2 cellular contexts compared by ENCODE assay signal in the genomic region with DNA sequence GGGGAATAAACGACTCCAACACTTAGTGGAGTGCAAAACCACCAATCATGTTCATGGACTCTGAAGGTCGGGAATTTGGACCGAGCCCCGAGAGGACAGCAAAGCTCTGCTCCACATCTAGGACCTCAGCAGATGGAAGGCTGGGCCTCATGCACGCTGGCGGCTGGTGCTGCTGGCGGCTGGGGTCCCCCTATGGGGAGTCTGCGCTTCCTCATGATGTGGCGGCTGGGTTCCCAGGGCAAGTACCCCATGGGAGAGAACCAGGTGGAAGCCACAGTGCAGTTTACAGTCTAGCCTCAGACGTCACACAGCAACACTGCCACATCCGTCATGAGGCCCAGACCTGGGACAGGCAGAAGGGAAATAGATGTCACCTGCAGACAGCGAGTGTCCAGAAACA.
TF ChIP-seq lines count a peak whose summit lies in the region.

No MANE protein-coding gene starts in this region.

TF ChIP-seq in SK-N-SH, 30 proteins besides CTCF, POLR2A, EP300 and RAD21 (continued from another document):
- TF ChIP-seq, protein P1, sequence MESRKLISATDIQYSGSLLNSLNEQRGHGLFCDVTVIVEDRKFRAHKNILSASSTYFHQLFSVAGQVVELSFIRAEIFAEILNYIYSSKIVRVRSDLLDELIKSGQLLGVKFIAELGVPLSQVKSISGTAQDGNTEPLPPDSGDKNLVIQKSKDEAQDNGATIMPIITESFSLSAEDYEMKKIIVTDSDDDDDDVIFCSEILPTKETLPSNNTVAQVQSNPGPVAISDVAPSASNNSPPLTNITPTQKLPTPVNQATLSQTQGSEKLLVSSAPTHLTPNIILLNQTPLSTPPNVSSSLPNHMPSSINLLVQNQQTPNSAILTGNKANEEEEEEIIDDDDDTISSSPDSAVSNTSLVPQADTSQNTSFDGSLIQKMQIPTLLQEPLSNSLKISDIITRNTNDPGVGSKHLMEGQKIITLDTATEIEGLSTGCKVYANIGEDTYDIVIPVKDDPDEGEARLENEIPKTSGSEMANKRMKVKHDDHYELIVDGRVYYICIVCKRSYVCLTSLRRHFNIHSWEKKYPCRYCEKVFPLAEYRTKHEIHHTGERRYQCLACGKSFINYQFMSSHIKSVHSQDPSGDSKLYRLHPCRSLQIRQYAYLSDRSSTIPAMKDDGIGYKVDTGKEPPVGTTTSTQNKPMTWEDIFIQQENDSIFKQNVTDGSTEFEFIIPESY (IDR thresholded peaks at IDR 0.05; ENCODE audit: borderline replicate concordance, low read depth) = no peak

TF ChIP-seq in SK-N-SH treated with all-trans-retinoic acid at 6 μM for 48 hours, 23 proteins besides CTCF, POLR2A, EP300 and RAD21 (continued from another document):
- TF ChIP-seq, protein P2, sequence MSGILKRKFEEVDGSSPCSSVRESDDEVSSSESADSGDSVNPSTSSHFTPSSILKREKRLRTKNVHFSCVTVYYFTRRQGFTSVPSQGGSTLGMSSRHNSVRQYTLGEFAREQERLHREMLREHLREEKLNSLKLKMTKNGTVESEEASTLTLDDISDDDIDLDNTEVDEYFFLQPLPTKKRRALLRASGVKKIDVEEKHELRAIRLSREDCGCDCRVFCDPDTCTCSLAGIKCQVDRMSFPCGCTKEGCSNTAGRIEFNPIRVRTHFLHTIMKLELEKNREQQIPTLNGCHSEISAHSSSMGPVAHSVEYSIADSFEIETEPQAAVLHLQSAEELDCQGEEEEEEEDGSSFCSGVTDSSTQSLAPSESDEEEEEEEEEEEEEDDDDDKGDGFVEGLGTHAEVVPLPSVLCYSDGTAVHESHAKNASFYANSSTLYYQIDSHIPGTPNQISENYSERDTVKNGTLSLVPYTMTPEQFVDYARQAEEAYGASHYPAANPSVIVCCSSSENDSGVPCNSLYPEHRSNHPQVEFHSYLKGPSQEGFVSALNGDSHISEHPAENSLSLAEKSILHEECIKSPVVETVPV (CRISPR knock-in tag; IDR thresholded peaks at IDR 0.05) = no peak
- no peak for TF ChIP-seq ESRRG (CRISPR knock-in tag; IDR thresholded peaks at IDR 0.05)
- TF ChIP-seq, protein P3, sequence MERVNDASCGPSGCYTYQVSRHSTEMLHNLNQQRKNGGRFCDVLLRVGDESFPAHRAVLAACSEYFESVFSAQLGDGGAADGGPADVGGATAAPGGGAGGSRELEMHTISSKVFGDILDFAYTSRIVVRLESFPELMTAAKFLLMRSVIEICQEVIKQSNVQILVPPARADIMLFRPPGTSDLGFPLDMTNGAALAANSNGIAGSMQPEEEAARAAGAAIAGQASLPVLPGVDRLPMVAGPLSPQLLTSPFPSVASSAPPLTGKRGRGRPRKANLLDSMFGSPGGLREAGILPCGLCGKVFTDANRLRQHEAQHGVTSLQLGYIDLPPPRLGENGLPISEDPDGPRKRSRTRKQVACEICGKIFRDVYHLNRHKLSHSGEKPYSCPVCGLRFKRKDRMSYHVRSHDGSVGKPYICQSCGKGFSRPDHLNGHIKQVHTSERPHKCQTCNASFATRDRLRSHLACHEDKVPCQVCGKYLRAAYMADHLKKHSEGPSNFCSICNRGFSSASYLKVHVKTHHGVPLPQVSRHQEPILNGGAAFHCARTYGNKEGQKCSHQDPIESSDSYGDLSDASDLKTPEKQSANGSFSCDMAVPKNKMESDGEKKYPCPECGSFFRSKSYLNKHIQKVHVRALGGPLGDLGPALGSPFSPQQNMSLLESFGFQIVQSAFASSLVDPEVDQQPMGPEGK (CRISPR knock-in tag; IDR thresholded peaks at IDR 0.05; ENCODE audit: borderline replicate concordance) = no peak
- no peak for TF ChIP-seq ZNF8 (CRISPR knock-in tag; IDR thresholded peaks at IDR 0.05)
- TF ChIP-seq ISL1 (CRISPR knock-in tag; IDR thresholded peaks at IDR 0.05) = no peak
- no peak for TF ChIP-seq PPARA (CRISPR knock-in tag; IDR thresholded peaks at IDR 0.05; ENCODE audit: borderline replicate concordance)
- no peak for TF ChIP-seq ZFP3 (CRISPR knock-in tag; IDR thresholded peaks at IDR 0.05)
- TF ChIP-seq, protein P4, sequence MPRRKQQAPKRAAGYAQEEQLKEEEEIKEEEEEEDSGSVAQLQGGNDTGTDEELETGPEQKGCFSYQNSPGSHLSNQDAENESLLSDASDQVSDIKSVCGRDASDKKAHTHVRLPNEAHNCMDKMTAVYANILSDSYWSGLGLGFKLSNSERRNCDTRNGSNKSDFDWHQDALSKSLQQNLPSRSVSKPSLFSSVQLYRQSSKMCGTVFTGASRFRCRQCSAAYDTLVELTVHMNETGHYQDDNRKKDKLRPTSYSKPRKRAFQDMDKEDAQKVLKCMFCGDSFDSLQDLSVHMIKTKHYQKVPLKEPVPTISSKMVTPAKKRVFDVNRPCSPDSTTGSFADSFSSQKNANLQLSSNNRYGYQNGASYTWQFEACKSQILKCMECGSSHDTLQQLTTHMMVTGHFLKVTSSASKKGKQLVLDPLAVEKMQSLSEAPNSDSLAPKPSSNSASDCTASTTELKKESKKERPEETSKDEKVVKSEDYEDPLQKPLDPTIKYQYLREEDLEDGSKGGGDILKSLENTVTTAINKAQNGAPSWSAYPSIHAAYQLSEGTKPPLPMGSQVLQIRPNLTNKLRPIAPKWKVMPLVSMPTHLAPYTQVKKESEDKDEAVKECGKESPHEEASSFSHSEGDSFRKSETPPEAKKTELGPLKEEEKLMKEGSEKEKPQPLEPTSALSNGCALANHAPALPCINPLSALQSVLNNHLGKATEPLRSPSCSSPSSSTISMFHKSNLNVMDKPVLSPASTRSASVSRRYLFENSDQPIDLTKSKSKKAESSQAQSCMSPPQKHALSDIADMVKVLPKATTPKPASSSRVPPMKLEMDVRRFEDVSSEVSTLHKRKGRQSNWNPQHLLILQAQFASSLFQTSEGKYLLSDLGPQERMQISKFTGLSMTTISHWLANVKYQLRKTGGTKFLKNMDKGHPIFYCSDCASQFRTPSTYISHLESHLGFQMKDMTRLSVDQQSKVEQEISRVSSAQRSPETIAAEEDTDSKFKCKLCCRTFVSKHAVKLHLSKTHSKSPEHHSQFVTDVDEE (CRISPR knock-in tag; IDR thresholded peaks at IDR 0.05) = no peak
- no peak for TF ChIP-seq GLIS3 (CRISPR knock-in tag; IDR thresholded peaks at IDR 0.05)
